In the genomic region with DNA sequence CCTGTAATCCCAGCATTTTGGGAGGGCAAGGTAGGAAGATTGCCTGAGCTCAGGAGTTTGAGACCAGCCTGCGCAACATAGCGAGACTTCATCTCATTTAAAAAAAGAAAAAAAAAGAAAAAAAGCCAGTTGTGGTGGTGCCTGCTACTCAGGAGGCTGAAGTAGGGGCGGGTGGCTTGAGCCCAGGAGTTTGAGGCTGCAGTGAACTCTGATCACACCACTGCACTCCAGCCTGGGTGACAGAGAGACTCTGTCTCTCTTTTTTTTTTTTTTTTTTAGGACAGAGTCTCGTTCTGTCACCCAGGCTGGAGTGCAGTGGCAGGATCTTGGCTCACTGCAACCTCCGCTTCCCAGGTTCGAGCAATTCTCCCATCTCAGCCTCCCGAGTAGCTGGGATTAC, we compare ENCODE assay signal across 8 cellular contexts. TPM values are rescaled to one million over a fixed set of nuclear protein-coding genes. Genes with fewer than 3 reads are reported as not detected.
"Had no signal": no experiment of that assay in that cellular context is flagged by ENCODE, and none has a peak within 500 bp of the region (broad histone marks: within the 10 kb centered on the region; RNA-seq: fewer than 3 reads in every experiment).

No MANE protein-coding gene starts in this region.

RNA-seq across cellular contexts. Expression of a gene that starts 26.6 kb away (rescaled TPM):
- total RNA-seq: activated B cell treated with CpG ODN at 0.5 μM for 24 hours; activated CD4-positive, alpha-beta memory T cell treated with anti-CD3 and anti-CD28 coated beads, Interleukin-2, amount 10 ng/mL, durations not matched to agents 7 days and 5 days; ascending aorta; cardiac muscle cell; chondrocyte; LHCN-M2; RPMI7951; SJCRH30 had no signal
- polyA plus RNA-seq: cardiac muscle cell had no signal
